12 cellular contexts compared by ENCODE assay signal in the genomic region with DNA sequence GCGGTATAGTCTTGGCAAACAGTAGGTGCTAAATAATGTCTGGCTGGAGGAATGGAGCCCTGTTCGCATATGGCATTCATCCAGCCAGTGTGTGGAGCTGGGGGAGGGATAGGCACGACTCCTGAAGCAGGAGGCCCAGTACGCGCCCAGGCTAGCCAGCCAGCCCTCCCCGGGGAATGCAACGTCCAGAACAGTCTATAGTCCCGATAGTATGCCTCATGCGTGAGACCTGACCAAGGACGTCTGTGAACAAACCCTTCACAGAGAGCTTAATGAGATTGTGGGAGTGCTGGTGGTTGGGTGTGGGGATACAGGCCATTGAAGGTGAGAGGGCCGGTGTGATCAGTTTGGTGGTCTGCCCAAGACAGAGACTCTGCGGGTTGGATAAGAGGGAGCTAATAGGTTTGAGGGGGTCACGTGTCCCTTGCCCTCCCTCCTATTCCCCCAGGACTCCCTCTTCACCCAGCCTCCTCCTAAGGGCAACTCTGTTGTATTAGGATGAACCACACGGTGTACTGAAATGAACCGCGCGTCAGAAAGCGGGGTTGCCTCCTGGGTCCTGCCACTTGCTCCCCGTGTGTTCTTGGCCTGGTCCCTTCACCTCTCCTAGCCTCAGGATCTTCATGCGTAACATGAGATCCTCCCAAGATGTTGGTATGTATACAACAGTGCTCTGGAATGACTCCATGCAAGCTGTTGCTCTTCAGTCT. TPM values are rescaled to one million over a fixed set of nuclear protein-coding genes. Genes with fewer than 3 reads are reported as not detected.
DNase-seq lines count a peak whose midpoint lies in the region; ATAC-seq and TF ChIP-seq lines count a peak whose summit lies in the region.
"Had no signal": no experiment of that assay in that cellular context is flagged by ENCODE, and none has a peak within 500 bp of the region (broad histone marks: within the 10 kb centered on the region; RNA-seq: fewer than 3 reads in every experiment).

No MANE protein-coding gene starts in this region.

- H3K27me3 ChIP-seq in CD8-positive, alpha-beta T cell (ENCODE audit: insufficient read depth, low read length), result peaks cover 6% of the 10 kb centered on the region
- peaks cover 4% of the 10 kb centered on the region for H3K27me3 ChIP-seq in IMR-90 (ENCODE audit: control insufficient read depth, insufficient read depth, low read length)
- peaks cover 0 to 16% (median 0%) of the 10 kb centered on the region in 45 donors for H3K27me3 ChIP-seq in dorsolateral prefrontal cortex
- no peaks in the 10 kb centered on the region for H3K27me3 ChIP-seq in neuron (ENCODE audit: insufficient read depth, low read length)
- peaks cover 19% of the 10 kb centered on the region for H3K27me3 ChIP-seq in effector memory CD4-positive, alpha-beta T cell (replicated peaks; ENCODE audit: control insufficient read depth, insufficient read depth, low read length, poor library complexity, severe bottlenecking)

- WGBS in IMR-90 (ENCODE audit: extremely low coverage in 2 of 2, insufficient read length in 1 of 2), 2 experiments, result 68% methylated on average over 5 of the region's 20 CpGs; no CpG with 5 or more reads in 1 of the 2 experiments

- no peak overlapping the region for H3K27ac ChIP-seq in CD8-positive, alpha-beta T cell (ENCODE audit: low read depth, low read length)
- H3K27ac ChIP-seq in IMR-90 (ENCODE audit: insufficient read depth, low read length) (no peak overlapping the region), dorsolateral prefrontal cortex (no peak overlapping the region)
- H3K27ac ChIP-seq in effector memory CD4-positive, alpha-beta T cell (ENCODE audit: insufficient read depth, low read length, poor library complexity, severe bottlenecking), result no peak overlapping the region
- H3K27ac ChIP-seq: gastrocnemius medialis had no signal

- dilution Hi-C loops in IMR-90 (cut with HindIII; ENCODE audit: low sequenced_read_pairs, unreplicated experiment), result no loop called here

- no peaks in the 10 kb centered on the region for H3K36me3 Mint-ChIP-seq in CD8-positive, alpha-beta T cell
- H3K36me3 Mint-ChIP-seq: stimulated activated memory B cell treated with anti-CD40 and anti-IgM and Interleukin-4, amounts not matched to agents 10 μg/mL and 1 μg/mL and 100 μg/mL, for 72 hours had no signal

- no peak overlapping the region for H3K27ac Mint-ChIP-seq in CD8-positive, alpha-beta T cell
- H3K27ac Mint-ChIP-seq: activated CD4-positive, alpha-beta T cell treated with anti-CD3 and anti-CD28 coated beads, Interleukin-2, amount 10 ng/mL, durations not matched to agents 24 days and 14 days; stimulated activated memory B cell treated with anti-CD40 and anti-IgM and Interleukin-4, amounts not matched to agents 10 μg/mL and 1 μg/mL and 100 μg/mL, for 72 hours; T-helper 1 cell treated with Interleukin-12 subunit alpha and Interleukin-12 subunit beta and Interleukin-4 antibody, amounts not matched to agents 30 μg/mL and 1 μg/mL, for 36 hours had no signal

- H2BK20ac ChIP-seq in IMR-90 (ENCODE audit: low read depth, low read length), result no peak overlapping the region

- H2BK15ac ChIP-seq in IMR-90 (ENCODE audit: low read depth, low read length), result no peak overlapping the region

- ATAC-seq in CD8-positive, alpha-beta T cell, result no peak
- ATAC-seq in IMR-90 (ENCODE audit: low read depth), result no peak
- no peak for ATAC-seq in GM19023 (IDR thresholded peaks at IDR 0.05; ENCODE audit: unreplicated experiment)

- H2AFZ ChIP-seq in IMR-90 (replicated peaks; ENCODE audit: low read length, poor library complexity) (peak overlapping the region; percentile 88), neuron (ENCODE audit: low read depth, low read length) (no peak overlapping the region)

- no peaks in the 10 kb centered on the region for H4K20me1 ChIP-seq in IMR-90 (ENCODE audit: insufficient read depth, low read length)

- peak overlapping the region; percentile 62 for H3K4me3 Mint-ChIP-seq in CD8-positive, alpha-beta T cell
- H3K4me3 Mint-ChIP-seq: activated CD4-positive, alpha-beta T cell treated with anti-CD3 and anti-CD28 coated beads, Interleukin-2, amount 10 ng/mL, durations not matched to agents 24 days and 14 days; stimulated activated memory B cell treated with anti-CD40 and anti-IgM and Interleukin-4, amounts not matched to agents 10 μg/mL and 1 μg/mL and 100 μg/mL, for 72 hours; T-helper 1 cell treated with Interleukin-12 subunit alpha and Interleukin-12 subunit beta and Interleukin-4 antibody, amounts not matched to agents 30 μg/mL and 1 μg/mL, for 36 hours had no signal

- no peak overlapping the region for H4K91ac ChIP-seq in IMR-90 (ENCODE audit: insufficient read depth, low read depth, low read length)

- no peak for TF ChIP-seq POLR2A in IMR-90 (IDR thresholded peaks at IDR 0.05; ENCODE audit: low read depth, low read length)

- no peaks in the 10 kb centered on the region for H3K36me3 ChIP-seq in CD8-positive, alpha-beta T cell (ENCODE audit: insufficient read depth, low read length)
- H3K36me3 ChIP-seq in IMR-90 (ENCODE audit: control insufficient read depth, insufficient read depth, low read length) (no peaks in the 10 kb centered on the region), neuron (ENCODE audit: insufficient read depth, low read length) (no peaks in the 10 kb centered on the region)
- no peaks in the 10 kb centered on the region for H3K36me3 ChIP-seq in effector memory CD4-positive, alpha-beta T cell (ENCODE audit: control insufficient read depth, insufficient read depth, low read length)
- H3K36me3 ChIP-seq: gastrocnemius medialis had no signal

- no peak overlapping the region for H2AK5ac ChIP-seq in IMR-90 (ENCODE audit: low read depth, low read length)

- intact Hi-C loops in CD8-positive, alpha-beta T cell (cut with DNase I, micrococcal nuclease), result loop anchor here (2.0 to 10.0 kb wide), 4 partner anchors 176 to 442 kb away; a partner anchor contains a TSS
- intact Hi-C loops in IMR-90 (cut with micrococcal nuclease), result loop anchor here (1.0 to 10.0 kb wide), 8 partner anchors 175 to 1080 kb away; no protein-coding TSS in a partner anchor
- intact Hi-C loops in dorsolateral prefrontal cortex (cut with DNase I), result loop anchor here (1.0 to 5.0 kb wide), 15 partner anchors 37 to 684 kb away; a partner anchor contains a TSS

- CTCF ChIA-PET in CD8-positive, alpha-beta T cell (lab: Charles Lee), result interaction anchor here (1.1 to 1.5 kb wide), 5 partner anchors 13 to 684 kb away, joined by 3 to 6 read pairs (median 4); a partner anchor contains a TSS
- CTCF ChIA-PET in IMR-90 (lab: Yijun Ruan, JAX), result interaction anchor here (0.6 to 2.3 kb wide), 6 partner anchors 10 to 601 kb away, joined by 3 to 22 read pairs (median 4); no protein-coding TSS in a partner anchor

- no peak overlapping the region for H2BK120ac ChIP-seq in IMR-90 (ENCODE audit: low read depth, low read length)

- H3K4me3 ChIP-seq in CD8-positive, alpha-beta T cell (ENCODE audit: low read depth, low read length), result no peak overlapping the region
- H3K4me3 ChIP-seq in IMR-90 (ENCODE audit: insufficient read depth, low read depth, low read length), result no peak overlapping the region
- H3K4me3 ChIP-seq in dorsolateral prefrontal cortex, result peak overlapping the region in 36 of 59 donors; percentile 36 to 77 (median 56)
- H3K4me3 ChIP-seq in neuron (ENCODE audit: low read length), result peak overlapping the region; percentile 43
- H3K4me3 ChIP-seq in effector memory CD4-positive, alpha-beta T cell (ENCODE audit: insufficient read depth, low read depth, low read length, poor library complexity, severe bottlenecking), result no peak overlapping the region

- H3K23ac ChIP-seq in IMR-90 (ENCODE audit: low read depth, low read length), result no peak overlapping the region

- H3K14ac ChIP-seq in IMR-90 (replicated peaks; ENCODE audit: low read depth, low read length), result no peak overlapping the region

- H3K9me3 Mint-ChIP-seq in CD8-positive, alpha-beta T cell, result no peaks in the 10 kb centered on the region
- H3K9me3 Mint-ChIP-seq: activated CD4-positive, alpha-beta T cell treated with anti-CD3 and anti-CD28 coated beads, Interleukin-2, amount 10 ng/mL, durations not matched to agents 24 days and 14 days; stimulated activated memory B cell treated with anti-CD40 and anti-IgM and Interleukin-4, amounts not matched to agents 10 μg/mL and 1 μg/mL and 100 μg/mL, for 72 hours; T-helper 1 cell treated with Interleukin-12 subunit alpha and Interleukin-12 subunit beta and Interleukin-4 antibody, amounts not matched to agents 30 μg/mL and 1 μg/mL, for 36 hours had no signal

- no TSS peak for BruUV-seq in IMR-90 (replicated peaks; lab: Mats Ljungman, UMichigan)

- H2BK5ac ChIP-seq in IMR-90 (ENCODE audit: low read depth, low read length, poor library complexity, severe bottlenecking), result no peak overlapping the region

- no peak overlapping the region for H3K4ac ChIP-seq in IMR-90 (ENCODE audit: low read depth, low read length)

- TF ChIP-seq CTCF in CD8-positive, alpha-beta T cell (IDR thresholded peaks at IDR 0.05), result no peak
- TF ChIP-seq CTCF in IMR-90 (conservative IDR thresholded peaks at IDR 0.05; ENCODE audit: low read depth, low read length) (no peak), dorsolateral prefrontal cortex (IDR thresholded peaks at IDR 0.05 in 54 of 56, conservative IDR thresholded peaks at IDR 0.05 in 2 of 56; ENCODE audit: low read depth in 1 of 56, partially characterized antibody in 56 of 56) (no peak)

- no peak overlapping the region for H2AK9ac ChIP-seq in IMR-90 (replicated peaks; ENCODE audit: low read depth, low read length, poor library complexity)

- no peaks in the 10 kb centered on the region for H3K9me1 ChIP-seq in IMR-90 (ENCODE audit: insufficient read depth, low read length)

- no peak overlapping the region for H3K18ac ChIP-seq in IMR-90 (ENCODE audit: low read depth, low read length)

- H3K4me2 ChIP-seq in IMR-90 (ENCODE audit: low read depth, low read length), result no peak overlapping the region

- POLR2A ChIA-PET in CD8-positive, alpha-beta T cell (lab: Charles Lee), result no interaction called here
- POLR2A ChIA-PET in IMR-90 (lab: Charles Lee; ENCODE audit: unreplicated experiment), result no interaction called here

- H3K27me3 Mint-ChIP-seq in CD8-positive, alpha-beta T cell (ENCODE audit: low read depth), result peaks cover 73% of the 10 kb centered on the region

- no peak overlapping the region for H3K56ac ChIP-seq in IMR-90 (ENCODE audit: extremely low read depth, insufficient read depth, low read length)

- H4K5ac ChIP-seq in IMR-90 (ENCODE audit: low read depth, low read length), result no peak overlapping the region

- no peaks in the 10 kb centered on the region for H3K79me1 ChIP-seq in IMR-90 (ENCODE audit: low read depth in 1 of 2, low read length in 2 of 2)

- H4K8ac ChIP-seq in IMR-90 (ENCODE audit: low read depth in 2 of 2, low read length in 2 of 2), result no peak overlapping the region

- in situ Hi-C loops in IMR-90 (cut with MboI; ENCODE audit: low sequenced_read_pairs), result loop anchor here (5.0 kb wide), 2 partner anchors 177 to 292 kb away; no protein-coding TSS in a partner anchor

- no peak overlapping the region for H3K9ac ChIP-seq in IMR-90 (ENCODE audit: low read depth, low read length)

- no peaks in the 10 kb centered on the region for H3K4me1 ChIP-seq in CD8-positive, alpha-beta T cell (ENCODE audit: insufficient read depth, low read length)
- H3K4me1 ChIP-seq in IMR-90 (ENCODE audit: control insufficient read depth, insufficient read depth, low read length) (no peaks in the 10 kb centered on the region), neuron (ENCODE audit: insufficient read depth, low read length) (peaks cover 4% of the 10 kb centered on the region)
- peaks cover 3% of the 10 kb centered on the region for H3K4me1 ChIP-seq in effector memory CD4-positive, alpha-beta T cell (ENCODE audit: control insufficient read depth, insufficient read depth, low read length, poor library complexity, severe bottlenecking)
- H3K4me1 ChIP-seq: gastrocnemius medialis had no signal

- H3K9me3 ChIP-seq in CD8-positive, alpha-beta T cell (ENCODE audit: low read length), result no peaks in the 10 kb centered on the region
- no peaks in the 10 kb centered on the region for H3K9me3 ChIP-seq in IMR-90 (ENCODE audit: control insufficient read depth, insufficient read depth, low read length)
- no peaks in the 10 kb centered on the region for H3K9me3 ChIP-seq in neuron (ENCODE audit: low read length)
- no peaks in the 10 kb centered on the region for H3K9me3 ChIP-seq in effector memory CD4-positive, alpha-beta T cell (ENCODE audit: control insufficient read depth, low read length)
- H3K9me3 ChIP-seq: gastrocnemius medialis had no signal

- DNase-seq in CD8-positive, alpha-beta T cell, result peak in 1 of 7 experiments; percentile 45
- DNase-seq in IMR-90, result no peak
- peak in 2 of 10 donors; percentile 10 to 31 for DNase-seq in dorsolateral prefrontal cortex
- DNase-seq in activated CD4-positive, alpha-beta T cell treated with anti-CD3 and anti-CD28 coated beads, Interleukin-2, amount 50 U/mL, for 4 hours, result no peak
- DNase-seq in effector memory CD4-positive, alpha-beta T cell, result no peak
- no peak for DNase-seq in hypothalamus (lab: John Stamatoyannopoulos, UW)

- TF ChIP-seq RAD21 in IMR-90 (IDR thresholded peaks at IDR 0.05; ENCODE audit: low read length), result no peak

- H3K4me1 Mint-ChIP-seq in CD8-positive, alpha-beta T cell (ENCODE audit: low read depth), result peaks cover 5% of the 10 kb centered on the region

RNA-seq across cellular contexts. Expression of a gene that starts 1.0 kb away (rescaled TPM):
- total RNA-seq in CD8-positive, alpha-beta T cell, result not detected
- total RNA-seq in IMR-90 (2012; rRNA removed), result under 0.01 and 0.18 TPM in 2 replicates
- 0.29 and 0.38 TPM in 2 replicates for polyA plus RNA-seq in IMR-90 (2012; rRNA removed)
- 0.25 and 0.36 TPM in 2 replicates for polyA plus RNA-seq in IMR-90 (2012; cell fraction: cytosol; rRNA removed)
- 0.39 and 0.41 TPM in 2 replicates for polyA plus RNA-seq in IMR-90 (2012; cell fraction: nucleus; rRNA removed; ENCODE audit: low replicate concordance)
- total RNA-seq in dorsolateral prefrontal cortex, result 10 to 100 TPM in 116 of 120 experiments, 1 to 10 TPM in 4; 7.8 to 24.1 (median 14.8) TPM

Comparison
In these comparisons a context has a peak if more than half of its experiments do, and no peak if none do; other contexts are left out.
1. H3K4me3 ChIP-seq: peak in dorsolateral prefrontal cortex (36 of 59) and neuron (single experiment); none in CD8-positive, alpha-beta T cell (single experiment), IMR-90 (single experiment) and effector memory CD4-positive, alpha-beta T cell (single experiment).